ENCODE assay signal across 9 cellular contexts in genomic region chr1:20981903-20982695, GRCh38.
DNase-seq lines count a peak whose midpoint lies in the region; TF ChIP-seq lines count a peak whose summit lies in the region.
"Had no signal": no experiment of that assay in that cellular context is flagged by ENCODE, and none has a peak within 500 bp of the region (broad histone marks: within the 10 kb centered on the region; RNA-seq: fewer than 3 reads in every experiment).

No MANE protein-coding gene starts in this region.

- H3K4me3 ChIP-seq in OCI-LY1 (ENCODE audit: low read depth, low read length, poor library complexity, severe bottlenecking): no peak overlapping the region
- no peak overlapping the region for H3K4me3 ChIP-seq in epithelial cell of esophagus (ENCODE audit: low read length)
- H3K4me3 ChIP-seq in neutrophil (ENCODE audit: low read depth in 1 of 2, low read length in 1 of 2): no peak overlapping the region

- no peaks in the 10 kb centered on the region for H3K79me2 ChIP-seq in OCI-LY1 (ENCODE audit: insufficient read depth, low read length)
- no peaks in the 10 kb centered on the region for H3K79me2 ChIP-seq in H9 (ENCODE audit: insufficient read depth, low read length)

- no peaks in the 10 kb centered on the region; a peak in 1 of 5 replicates for H3K9me3 Mint-ChIP-seq in H9

- no peak overlapping the region for H2AK5ac ChIP-seq in H9 (ENCODE audit: insufficient read length, low read length)

- no peak overlapping the region for H2BK12ac ChIP-seq in H9 (ENCODE audit: insufficient read length, low read depth, low read length)

- H3K56ac ChIP-seq in H9 (ENCODE audit: insufficient read length, low read depth, low read length): no peak overlapping the region

- no peak overlapping the region for H3K18ac ChIP-seq in H9 (ENCODE audit: insufficient read length, low read depth, low read length)

- H3K14ac ChIP-seq in H9 (ENCODE audit: insufficient read depth, low read length): no peak overlapping the region

- peaks cover 22% of the 10 kb centered on the region; the same call in 1 of the 2 replicates for H3K36me3 ChIP-seq in OCI-LY1 (ENCODE audit: insufficient read depth, low read length)
- peaks cover 11% of the 10 kb centered on the region for H3K36me3 ChIP-seq in neutrophil

- no peaks in the 10 kb centered on the region for H3K23me2 ChIP-seq in H9 (ENCODE audit: insufficient read length, low read depth, low read length, poor library complexity, severe bottlenecking)

- no peak overlapping the region for H2BK20ac ChIP-seq in H9 (ENCODE audit: low read depth, low read length, poor library complexity, severe bottlenecking)

- H3K4me1 ChIP-seq in OCI-LY1 (ENCODE audit: insufficient read depth, low read length, severe bottlenecking): no peaks in the 10 kb centered on the region
- H3K4me1 ChIP-seq in neutrophil (ENCODE audit: control insufficient read depth in 1 of 2, insufficient read depth in 1 of 2, low read depth in 1 of 2, low read length in 1 of 2): peaks cover 3 to 11% of the 10 kb centered on the region in 2 experiments
- H3K4me1 ChIP-seq in H9 (ENCODE audit: insufficient read depth, low read length): no peaks in the 10 kb centered on the region

- no peak overlapping the region for H3K23ac ChIP-seq in H9 (ENCODE audit: insufficient read length, low read depth, low read length)

- no peaks in the 10 kb centered on the region for H3K27me3 ChIP-seq in OCI-LY1 (ENCODE audit: insufficient read depth, low read length)
- no peaks in the 10 kb centered on the region for H3K27me3 ChIP-seq in neutrophil
- no peaks in the 10 kb centered on the region for H3K27me3 ChIP-seq in H9 (ENCODE audit: insufficient read depth, low read length)

- no peak overlapping the region for H3K27ac Mint-ChIP-seq in H9

- H4K5ac ChIP-seq in H9 (ENCODE audit: insufficient read length, low read depth, low read length): no peak overlapping the region

- DNase-seq in G401 (ENCODE audit: low spot score) (peak; percentile 49), epithelial cell of esophagus (ENCODE audit: low read depth) (peak; percentile 27), NAMALWA (ENCODE audit: low spot score) (no peak), H9 (no peak), KBM-7 (no peak), caudate nucleus (lab: John Stamatoyannopoulos, UW) (no peak)
- DNase-seq: activated CD4-positive, alpha-beta T cell treated with anti-CD3 and anti-CD28 coated beads for 1 hour had no signal

- no peak overlapping the region for H3K27ac ChIP-seq in OCI-LY1 (ENCODE audit: low read depth, low read length, poor library complexity, severe bottlenecking)
- H3K27ac ChIP-seq in neutrophil: peak overlapping the region; percentile 26
- no peak overlapping the region for H3K27ac ChIP-seq in H9 (ENCODE audit: insufficient read length, low read depth, low read length)
- no peak overlapping the region for H3K27ac ChIP-seq in caudate nucleus (ENCODE audit: low read depth, low read length)

- no peak overlapping the region for H3K4me2 ChIP-seq in OCI-LY1 (ENCODE audit: low read length)
- H3K4me2 ChIP-seq in H9 (ENCODE audit: insufficient read depth, insufficient read length, low read length): no peak overlapping the region

- H2BK120ac ChIP-seq in H9 (ENCODE audit: low read depth, low read length, poor library complexity, severe bottlenecking): no peak overlapping the region

- H4K91ac ChIP-seq in H9 (ENCODE audit: insufficient read length, low read depth, low read length): no peak overlapping the region

- H3K4me1 Mint-ChIP-seq in H9: no peaks in the 10 kb centered on the region

- no peak overlapping the region for H3T11ph ChIP-seq in H9 (ENCODE audit: low read length)

- in situ Hi-C loops in G401 (cut with HindIII; ENCODE audit: low sequenced_read_pairs): no loop called here
- in situ Hi-C loops in KBM-7 (cut with MboI; ENCODE audit: low pct_unique_long_range_greater_than_20kb, low sequenced_read_pairs): no loop called here

- no peak overlapping the region for H3K4ac ChIP-seq in H9 (ENCODE audit: low read depth, low read length)

- no peak overlapping the region for H2AFZ ChIP-seq in OCI-LY1 (ENCODE audit: low read length)
- H2AFZ ChIP-seq in H9 (ENCODE audit: low read length): no peak overlapping the region

- no peak overlapping the region for H2BK15ac ChIP-seq in H9 (ENCODE audit: low read depth, low read length)

- H3K79me1 ChIP-seq in H9 (ENCODE audit: insufficient read depth, low read depth, low read length, poor library complexity, severe bottlenecking): peaks cover 2% of the 10 kb centered on the region

- H3K4me3 Mint-ChIP-seq in H9: no peak overlapping the region

- no peak overlapping the region for H3K9ac ChIP-seq in OCI-LY1 (ENCODE audit: low read length)
- H3K9ac ChIP-seq in H9 (ENCODE audit: extremely low read depth, insufficient read length, low read length): no peak overlapping the region

- H4K8ac ChIP-seq in H9 (replicated peaks; ENCODE audit: insufficient read length, low read depth, low read length): no peak overlapping the region

- peak; percentile 44; the same call in 1 of the 2 replicates for TF ChIP-seq CTCF in OCI-LY1 (IDR thresholded peaks at IDR 0.05; ENCODE audit: low read length)
- TF ChIP-seq CTCF in epithelial cell of esophagus (IDR thresholded peaks at IDR 0.05; ENCODE audit: insufficient read depth, low read depth, low read length, missing control alignments): peak; percentile 32
- no peak for TF ChIP-seq CTCF in neutrophil (IDR thresholded peaks at IDR 0.05)
- no peak for TF ChIP-seq CTCF in H9 (conservative IDR thresholded peaks at IDR 0.05)

- H3F3A ChIP-seq in OCI-LY1 (ENCODE audit: insufficient read depth, low read length): no peaks in the 10 kb centered on the region

- no peaks in the 10 kb centered on the region for H3K27me3 Mint-ChIP-seq in H9 (ENCODE audit: low read depth)

- H3K9me3 ChIP-seq in OCI-LY1 (ENCODE audit: low read length) (no peaks in the 10 kb centered on the region), neutrophil (no peaks in the 10 kb centered on the region), H9 (ENCODE audit: control insufficient read depth, low read depth, low read length) (no peaks in the 10 kb centered on the region)

- H4K20me1 ChIP-seq in OCI-LY1 (ENCODE audit: insufficient read depth, low read length) (no peaks in the 10 kb centered on the region), H9 (ENCODE audit: control insufficient read depth, insufficient read depth, insufficient read length) (no peaks in the 10 kb centered on the region)

- H2BK5ac ChIP-seq in H9 (ENCODE audit: insufficient read length, low read length): no peak overlapping the region

- H3K36me3 Mint-ChIP-seq in H9 (ENCODE audit: insufficient read depth in 1 of 3, low read depth in 3 of 3): peaks cover 3 to 6% (median 5%) of the 10 kb centered on the region in 3 experiments; a peak in 3 of 7 replicates

- H3K9me2 ChIP-seq in OCI-LY1 (ENCODE audit: low read depth, low read length): no peaks in the 10 kb centered on the region

Comparison
In these comparisons a context has a peak if more than half of its experiments do, and no peak if none do; other contexts are left out.
1. DNase-seq: peak in G401 (single experiment) and epithelial cell of esophagus (single experiment); none in NAMALWA (single experiment), H9 (single experiment), KBM-7 (single experiment) and caudate nucleus (0 of 61).
2. CTCF ChIP-seq: peak in OCI-LY1 (single experiment) and epithelial cell of esophagus (single experiment); none in neutrophil (single experiment) and H9 (single experiment).